ENCODE assay signal across 31 cellular contexts in the genomic region with DNA sequence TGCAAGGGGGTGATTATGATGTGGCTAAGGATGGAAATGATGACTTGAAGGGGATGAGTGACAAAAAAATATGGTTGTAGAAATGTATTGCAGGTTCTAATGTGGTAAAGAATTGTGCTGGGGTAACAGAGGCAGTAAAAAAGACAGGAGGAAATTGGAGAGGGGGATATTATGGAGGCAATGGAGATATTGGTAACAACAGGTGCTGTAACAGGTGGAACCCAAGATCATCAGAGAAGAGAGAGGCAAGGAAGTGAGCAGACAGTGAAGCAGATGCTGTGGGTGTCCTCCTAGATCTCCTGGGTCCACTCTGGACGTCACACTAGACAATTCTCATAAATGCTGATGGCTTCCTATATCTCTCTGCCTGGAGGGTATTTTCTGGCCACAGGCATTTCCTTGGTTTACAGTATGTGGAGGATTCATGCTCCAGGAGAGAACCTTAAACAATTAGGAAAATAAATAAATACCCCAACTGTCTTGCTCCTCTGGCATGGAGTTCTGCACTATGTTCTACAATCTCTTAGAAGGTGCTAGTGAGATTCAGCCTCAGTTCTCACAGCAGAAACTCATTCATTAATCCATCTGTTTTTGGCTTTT.
"Had no signal": no experiment of that assay in that cellular context is flagged by ENCODE, and none has a peak within 500 bp of the region (broad histone marks: within the 10 kb centered on the region; RNA-seq: fewer than 3 reads in every experiment).

No MANE protein-coding gene starts in this region.

- H3K27ac ChIP-seq: ascending aorta, Peyer's patch, RWPE1, WERI-Rb-1 had no signal

- H3K4me3 ChIP-seq: ascending aorta, Peyer's patch had no signal

- H3K4me1 ChIP-seq: ascending aorta, Peyer's patch had no signal

- DNase-seq: activated CD4-positive, alpha-beta memory T cell treated with anti-CD3 and anti-CD28 coated beads, Interleukin-2, amount 10 ng/mL, durations not matched to agents 7 days and 5 days; activated CD4-positive, alpha-beta T cell treated with anti-CD3 and anti-CD28 coated beads for 1 hour; activated CD4-positive, alpha-beta T cell treated with anti-CD3 and anti-CD28 coated beads for 48 hours; activated CD4-positive, CD25-positive, alpha-beta regulatory T cell; activated CD8-positive, alpha-beta memory T cell treated with anti-CD3 and anti-CD28 coated beads for 24 hours; activated CD8-positive, alpha-beta memory T cell treated with anti-CD3 and anti-CD28 coated beads, Interleukin-2, amount 10 ng/mL, durations not matched to agents 7 days and 5 days; activated CD8-positive, alpha-beta memory T cell treated with anti-CD3 and anti-CD28 coated beads, Interleukin-2, amount 50 U/mL, for 48 hours; activated effector memory CD4-positive, alpha-beta T cell treated with anti-CD3 and anti-CD28 coated beads, Interleukin-2, amount 50 U/mL, for 16 hours; activated naive CD4-positive, alpha-beta T cell; activated naive CD4-positive, alpha-beta T cell treated with anti-CD3 and anti-CD28 coated beads, Interleukin-2, amount 50 U/mL, for 16 hours; activated naive CD8-positive, alpha-beta T cell treated with anti-CD3 and anti-CD28 coated beads for 36 hours; activated T-cell treated with anti-CD3 and anti-CD28 coated beads, Interleukin-2, amount 50 U/mL, for 72 hours; amygdala; Kasumi-1; NCI-H1092 treated with DMSO at 0.1 percent for 48 hours; NCI-H1417; NCI-H146; NCI-H187; NCI-H2029 treated with DMSO at 0.1 percent for 48 hours; NCI-H2107; NCI-H345; NCI-H524 treated with DMSO at 0.1 percent for 48 hours; Peyer's patch; SIG-M5; SW 1271; T1000; WERI-Rb-1 had no signal

- H3K36me3 ChIP-seq: ascending aorta, Peyer's patch, WERI-Rb-1 had no signal

- H3K27me3 ChIP-seq: ascending aorta, Peyer's patch had no signal

- H3K9me3 ChIP-seq: ascending aorta, Peyer's patch had no signal

- ATAC-seq: activated CD8-positive, alpha-beta memory T cell treated with anti-CD3 and anti-CD28 coated beads, Interleukin-2, amount 10 ng/mL, durations not matched to agents 7 days and 5 days; activated T-cell treated with anti-CD3 and anti-CD28 coated beads, Interleukin-2, amount 50 U/mL, for 72 hours; activated T-helper 17 cell treated with anti-CD3 and anti-CD28 coated beads, Interleukin-2, amount 50 U/mL, for 72 hours; Right ventricle myocardium inferior had no signal
